In the genomic region with DNA sequence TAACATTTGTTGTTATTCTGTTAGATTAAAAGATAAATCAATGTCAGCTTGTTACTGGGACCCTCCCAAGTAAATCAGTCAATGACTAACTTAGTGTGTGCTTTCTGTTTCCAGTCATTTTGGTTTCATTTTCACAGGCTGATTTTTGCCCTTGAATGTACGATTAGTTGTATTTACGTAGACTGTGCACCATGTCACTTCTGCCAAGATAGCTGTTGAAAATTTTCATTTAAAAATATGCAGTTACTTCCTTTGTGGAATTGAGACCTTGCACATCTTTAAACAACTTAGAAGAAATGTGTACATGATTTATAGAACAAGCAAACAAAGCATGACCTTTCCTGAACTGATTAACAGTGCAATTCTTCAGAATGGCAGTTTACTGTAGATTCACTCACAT, we compare ENCODE assay signal across 8 cellular contexts.
DNase-seq lines count a peak whose midpoint lies in the region; ATAC-seq and TF ChIP-seq lines count a peak whose summit lies in the region.

No MANE protein-coding gene starts in this region.

- no peaks in the 10 kb centered on the region for H3K36me3 ChIP-seq in skeletal muscle tissue (ENCODE audit: control insufficient read depth in 3 of 3, insufficient read depth in 3 of 3, low read length in 3 of 3)
- H3K36me3 ChIP-seq in vagina, result no peaks in the 10 kb centered on the region

- H3K4me1 ChIP-seq in skeletal muscle tissue (ENCODE audit: control insufficient read depth in 3 of 3, insufficient read depth in 3 of 3, low read length in 3 of 3) (peaks cover 6 to 12% (median 7%) of the 10 kb centered on the region in 3 donors), vagina (peaks cover 6% of the 10 kb centered on the region)

- no peaks in the 10 kb centered on the region for H3K27me3 Mint-ChIP-seq in chondrocyte (ENCODE audit: low read depth)
- H3K27me3 Mint-ChIP-seq in activated naive CD8-positive, alpha-beta T cell treated with anti-CD3 and anti-CD28 coated beads, Interleukin-2, amount 50 U/mL, for 24 hours, result no peaks in the 10 kb centered on the region

- no peaks in the 10 kb centered on the region for H3K27me3 ChIP-seq in skeletal muscle tissue (ENCODE audit: control insufficient read depth in 3 of 3, insufficient read depth in 3 of 3, low read length in 3 of 3)
- no peaks in the 10 kb centered on the region for H3K27me3 ChIP-seq in vagina

- H3K27ac Mint-ChIP-seq in chondrocyte (ENCODE audit: unreplicated experiment), result peak overlapping the region; percentile 18
- H3K27ac Mint-ChIP-seq in activated naive CD8-positive, alpha-beta T cell treated with anti-CD3 and anti-CD28 coated beads, Interleukin-2, amount 50 U/mL, for 24 hours, result no peak overlapping the region

- TF ChIP-seq POLR2A in vagina (IDR thresholded peaks at IDR 0.05), result no peak

- DNase-seq in chondrocyte (ENCODE audit: low spot score) (no peak), vagina (ENCODE audit: extremely low spot score in 2 of 2) (no peak)
- DNase-seq in effector CD4-positive, alpha-beta T cell, result no peak
- DNase-seq in activated naive CD8-positive, alpha-beta T cell treated with anti-CD3 and anti-CD28 coated beads, Interleukin-2, amount 50 U/mL, for 24 hours, result no peak

- ATAC-seq in GM19397 (IDR thresholded peaks at IDR 0.05; ENCODE audit: unreplicated experiment) (peak; percentile 88), HG03097 (IDR thresholded peaks at IDR 0.05; ENCODE audit: low FRiP score, unreplicated experiment) (peak; percentile 98), HG02938 (IDR thresholded peaks at IDR 0.05; ENCODE audit: unreplicated experiment) (no peak)
- ATAC-seq in activated naive CD8-positive, alpha-beta T cell treated with anti-CD3 and anti-CD28 coated beads, Interleukin-2, amount 50 U/mL, for 24 hours, result no peak

- H3K9me3 ChIP-seq in skeletal muscle tissue (ENCODE audit: control insufficient read depth in 3 of 3, low read length in 3 of 3) (no peaks in the 10 kb centered on the region), vagina (no peaks in the 10 kb centered on the region)

- H3K4me3 ChIP-seq in skeletal muscle tissue (ENCODE audit: low read length in 3 of 3) (peak overlapping the region; percentile 1 to 45 (median 28)), vagina (peak overlapping the region in 1 of 2 donors; percentile 4)

- no peaks in the 10 kb centered on the region for H3K36me3 Mint-ChIP-seq in chondrocyte (ENCODE audit: low read depth)
- no peaks in the 10 kb centered on the region for H3K36me3 Mint-ChIP-seq in activated naive CD8-positive, alpha-beta T cell treated with anti-CD3 and anti-CD28 coated beads, Interleukin-2, amount 50 U/mL, for 24 hours (ENCODE audit: low read depth)

- peaks cover 40% of the 10 kb centered on the region for H3K4me1 Mint-ChIP-seq in chondrocyte (ENCODE audit: low read depth)
- no peaks in the 10 kb centered on the region for H3K4me1 Mint-ChIP-seq in activated naive CD8-positive, alpha-beta T cell treated with anti-CD3 and anti-CD28 coated beads, Interleukin-2, amount 50 U/mL, for 24 hours

- intact Hi-C loops in vagina (cut with DNase I), result no loop called here

- H3K4me3 Mint-ChIP-seq in chondrocyte (ENCODE audit: unreplicated experiment), result peak overlapping the region; percentile 15
- H3K4me3 Mint-ChIP-seq in activated naive CD8-positive, alpha-beta T cell treated with anti-CD3 and anti-CD28 coated beads, Interleukin-2, amount 50 U/mL, for 24 hours, result no peak overlapping the region

- no peaks in the 10 kb centered on the region for H3K9me3 Mint-ChIP-seq in chondrocyte (ENCODE audit: low read depth)
- H3K9me3 Mint-ChIP-seq in activated naive CD8-positive, alpha-beta T cell treated with anti-CD3 and anti-CD28 coated beads, Interleukin-2, amount 50 U/mL, for 24 hours, result no peaks in the 10 kb centered on the region

- H3K27ac ChIP-seq in skeletal muscle tissue (ENCODE audit: low read depth, low read length), result peak overlapping the region; percentile 42
- H3K27ac ChIP-seq in vagina, result no peak overlapping the region

- TF ChIP-seq CTCF in chondrocyte (IDR thresholded peaks at IDR 0.05) (no peak), vagina (IDR thresholded peaks at IDR 0.05) (no peak)

- H3K9ac ChIP-seq in skeletal muscle tissue (ENCODE audit: low read depth in 1 of 3, low read length in 3 of 3), result no peak overlapping the region

Comparison
In these comparisons a context has a peak if more than half of its experiments do, and no peak if none do; other contexts are left out.
1. ATAC-seq: peak in GM19397 (single experiment) and HG03097 (single experiment); none in HG02938 (single experiment) and activated naive CD8-positive, alpha-beta T cell treated with anti-CD3 and anti-CD28 coated beads, Interleukin-2, amount 50 U/mL, for 24 hours (single experiment).